Comparison of ENCODE assay signal across 8 cellular contexts in the genomic region with DNA sequence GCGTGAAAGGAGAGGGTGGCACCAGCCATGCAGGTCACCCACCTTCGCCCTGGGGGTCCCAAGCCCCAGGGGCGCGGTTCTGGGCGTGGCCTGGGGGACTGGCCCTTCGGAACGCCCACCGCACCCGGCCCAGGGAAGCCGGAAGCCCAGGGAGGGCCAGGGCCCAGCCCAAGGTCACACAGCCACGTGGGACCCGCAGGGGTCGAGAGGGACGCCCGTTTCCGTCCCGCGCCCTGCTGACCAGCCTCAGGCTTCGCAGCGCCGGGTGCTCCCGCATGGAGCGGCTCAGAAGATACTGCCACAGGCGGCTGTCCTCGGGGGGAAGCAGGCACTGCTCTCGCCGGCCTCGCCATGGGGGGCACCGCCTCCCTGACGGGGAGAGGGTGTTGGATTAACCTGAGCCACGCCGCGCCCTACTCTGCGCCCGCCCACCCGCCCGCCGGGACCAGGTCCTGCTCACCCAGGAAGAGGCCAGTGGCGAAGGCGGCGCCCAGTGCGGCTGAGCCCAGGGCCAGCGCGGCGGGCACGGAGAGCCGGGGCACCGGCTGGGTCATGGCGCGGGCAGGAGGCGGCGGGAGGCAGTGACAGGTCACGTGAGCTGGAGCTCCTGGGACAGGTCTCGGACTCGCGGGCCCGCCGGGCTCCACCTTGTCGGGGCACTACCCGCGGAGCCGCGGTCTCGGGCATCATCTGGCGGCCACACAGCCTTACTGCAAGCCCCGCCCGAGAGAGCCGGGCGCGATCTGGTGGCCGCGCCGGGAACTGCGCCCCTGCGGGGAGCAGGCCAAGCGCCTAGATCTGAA. TPM values are rescaled to one million over a fixed set of nuclear protein-coding genes. Genes with fewer than 3 reads are reported as not detected.
DNase-seq lines count a peak whose midpoint lies in the region; ATAC-seq and TF ChIP-seq lines count a peak whose summit lies in the region.

A gene (minus strand): TSS at position 583 of the 803 bp plus-strand sequence. CDS start 29 bp downstream, at position 554.

- peak; percentile 100 for TF ChIP-seq CTCF in CD8-positive, alpha-beta T cell (IDR thresholded peaks at IDR 0.05)
- peak; percentile 100 for TF ChIP-seq CTCF in lung (IDR thresholded peaks at IDR 0.05; ENCODE audit: control extremely low read depth, extremely low read depth)

- ATAC-seq in CD8-positive, alpha-beta T cell = peak; percentile 66
- peak; percentile 54 for ATAC-seq in GM19438 (IDR thresholded peaks at IDR 0.05; ENCODE audit: low read depth, unreplicated experiment)
- ATAC-seq in HG03571 (IDR thresholded peaks at IDR 0.05; ENCODE audit: unreplicated experiment) = peak; percentile 66
- ATAC-seq in activated CD8-positive, alpha-beta T cell treated with anti-CD3 and anti-CD28 coated beads, Interleukin-2, amount 10 ng/mL, durations not matched to agents 7 days and 5 days = peak; percentile 71
- ATAC-seq in lung (ENCODE audit: insufficient read depth, low FRiP score) = peak; percentile 87

- H3K27ac ChIP-seq in CD8-positive, alpha-beta T cell (ENCODE audit: low read depth, low read length) = peak within 1 kb of the TSS; percentile 52
- peak within 1 kb of the TSS; percentile 86 to 88 for H3K27ac ChIP-seq in lung (ENCODE audit: low read depth in 1 of 2, low read length in 1 of 2)

- WGBS in lung, 2 donors = 0 to 1% methylated on average over 41 to 76 of the region's 76 CpGs

- intact Hi-C loops in CD8-positive, alpha-beta T cell (cut with DNase I, micrococcal nuclease) = loop anchor here (1.0 to 10.0 kb wide), 11 partner anchors 47 to 1981 kb away; a partner anchor contains a TSS

- H3K4me1 Mint-ChIP-seq in CD8-positive, alpha-beta T cell (ENCODE audit: low read depth) = peaks cover 20% of the 10 kb centered on the region
- peaks cover 31% of the 10 kb centered on the region for H3K4me1 Mint-ChIP-seq in activated CD8-positive, alpha-beta T cell treated with anti-CD3 and anti-CD28 coated beads, Interleukin-2, amount 10 ng/mL, durations not matched to agents 7 days and 5 days (ENCODE audit: low read depth)

- peak within 1 kb of the TSS; percentile 68 for H3K4me3 ChIP-seq in CD8-positive, alpha-beta T cell (ENCODE audit: low read depth, low read length)
- peak within 1 kb of the TSS; percentile 73 for H3K4me3 ChIP-seq in lung

- CTCF ChIA-PET in CD8-positive, alpha-beta T cell (lab: Charles Lee) = interaction anchor here (0.6 to 8.8 kb wide), 21 partner anchors 9 to 991 kb away, joined by 3 to 229 read pairs (median 4); a partner anchor contains a TSS
- CTCF ChIA-PET in activated CD8-positive, alpha-beta T cell treated with anti-CD3 and anti-CD28 coated beads, Interleukin-2, amount 10 ng/mL, durations not matched to agents 7 days and 5 days (lab: Charles Lee) = interaction anchor here (0.5 to 12.8 kb wide), 44 partner anchors 11 to 1136 kb away, joined by 3 to 279 read pairs (median 3); a partner anchor contains a TSS

- H3K36me3 ChIP-seq in CD8-positive, alpha-beta T cell (ENCODE audit: insufficient read depth, low read length) = peaks cover 15% of the 10 kb centered on the region
- H3K36me3 ChIP-seq in lung (ENCODE audit: control insufficient read depth in 2 of 2, insufficient read depth in 2 of 2, low read length in 2 of 2) = peaks cover 12 to 15% of the 10 kb centered on the region in 2 donors

- peak within 1 kb of the TSS; percentile 82 for H3K4me3 Mint-ChIP-seq in CD8-positive, alpha-beta T cell
- H3K4me3 Mint-ChIP-seq in activated CD8-positive, alpha-beta T cell treated with anti-CD3 and anti-CD28 coated beads, Interleukin-2, amount 10 ng/mL, durations not matched to agents 7 days and 5 days = peak within 1 kb of the TSS; percentile 83

- POLR2A ChIA-PET in CD8-positive, alpha-beta T cell (lab: Charles Lee) = interaction anchor here (2.4 to 5.4 kb wide), 3 partner anchors 11 to 48 kb away, joined by 6 to 55 read pairs (median 16); a partner anchor contains a TSS
- POLR2A ChIA-PET in activated CD8-positive, alpha-beta T cell treated with anti-CD3 and anti-CD28 coated beads, Interleukin-2, amount 10 ng/mL, durations not matched to agents 7 days and 5 days (lab: Charles Lee) = interaction anchor here (0.6 to 5.8 kb wide), 3 partner anchors 24 to 141 kb away, joined by 3 to 61 read pairs (median 13); a partner anchor contains a TSS

- no peaks in the 10 kb centered on the region for H3K27me3 ChIP-seq in CD8-positive, alpha-beta T cell (ENCODE audit: insufficient read depth, low read length)
- H3K27me3 ChIP-seq in lung (ENCODE audit: control insufficient read depth, insufficient read depth) = no peaks in the 10 kb centered on the region

- H3K36me3 Mint-ChIP-seq in CD8-positive, alpha-beta T cell = peaks cover 24% of the 10 kb centered on the region
- peaks cover 32% of the 10 kb centered on the region for H3K36me3 Mint-ChIP-seq in activated CD8-positive, alpha-beta T cell treated with anti-CD3 and anti-CD28 coated beads, Interleukin-2, amount 10 ng/mL, durations not matched to agents 7 days and 5 days (ENCODE audit: low read depth)

- H3K27ac Mint-ChIP-seq in CD8-positive, alpha-beta T cell = peak within 1 kb of the TSS; percentile 80
- H3K27ac Mint-ChIP-seq in activated CD8-positive, alpha-beta T cell treated with anti-CD3 and anti-CD28 coated beads, Interleukin-2, amount 10 ng/mL, durations not matched to agents 7 days and 5 days = peak within 1 kb of the TSS; percentile 91

- no peaks in the 10 kb centered on the region for H3K9me3 ChIP-seq in CD8-positive, alpha-beta T cell (ENCODE audit: low read length)
- H3K9me3 ChIP-seq in lung (ENCODE audit: control insufficient read depth in 2 of 2, insufficient read depth in 1 of 2, low read length in 1 of 2) = no peaks in the 10 kb centered on the region

- peak; percentile 90 to 96 (median 92) for DNase-seq in CD8-positive, alpha-beta T cell
- DNase-seq in NCI-H82 treated with DMSO at 0.1 percent for 48 hours (lab: John Stamatoyannopoulos, UW; ENCODE audit: unreplicated experiment) (peak; percentile 72), ecto neural progenitor cell (ENCODE audit: low spot score) (peak; percentile 96), lung (ENCODE audit: low spot score) (peak; percentile 94)
- DNase-seq in activated CD8-positive, alpha-beta T cell treated with anti-CD3 and anti-CD28 coated beads, Interleukin-2, amount 10 ng/mL, durations not matched to agents 7 days and 5 days = peak; percentile 97
- DNase-seq in stimulated activated CD4-positive, alpha-beta T cell treated with anti-CD3 and anti-CD28 coated beads, TNF-alpha, amount 100 ng/mL, for 24 hours (ENCODE audit: low read depth in 3 of 3) = peak; percentile 87 to 95 (median 88)

- H3K9me3 Mint-ChIP-seq in CD8-positive, alpha-beta T cell = no peaks in the 10 kb centered on the region
- H3K9me3 Mint-ChIP-seq in activated CD8-positive, alpha-beta T cell treated with anti-CD3 and anti-CD28 coated beads, Interleukin-2, amount 10 ng/mL, durations not matched to agents 7 days and 5 days (ENCODE audit: insufficient read depth) = no peaks in the 10 kb centered on the region

- no peaks in the 10 kb centered on the region for H3K27me3 Mint-ChIP-seq in CD8-positive, alpha-beta T cell (ENCODE audit: low read depth)
- no peaks in the 10 kb centered on the region for H3K27me3 Mint-ChIP-seq in activated CD8-positive, alpha-beta T cell treated with anti-CD3 and anti-CD28 coated beads, Interleukin-2, amount 10 ng/mL, durations not matched to agents 7 days and 5 days (ENCODE audit: low read depth)

- H3K4me1 ChIP-seq in CD8-positive, alpha-beta T cell (ENCODE audit: insufficient read depth, low read length) = peaks cover 14% of the 10 kb centered on the region
- peaks cover 0 to 4% of the 10 kb centered on the region in 2 donors for H3K4me1 ChIP-seq in lung (ENCODE audit: control insufficient read depth in 2 of 2, insufficient read depth in 2 of 2, low read length in 2 of 2)

RNA-seq across cellular contexts. Expression of the gene that starts here (rescaled TPM):
- total RNA-seq in CD8-positive, alpha-beta T cell = 1 to 10 TPM; 7.6 to 7.9 TPM
- total RNA-seq in activated CD8-positive, alpha-beta T cell treated with anti-CD3 and anti-CD28 coated beads, Interleukin-2, amount 10 ng/mL, durations not matched to agents 7 days and 5 days = 10 to 100 TPM; 58.6 to 62.5 TPM
- total RNA-seq in lung = 10 to 100 TPM in 1 of 2 donors, 1 to 10 TPM in 1; 4.6 to 31.2 TPM
- 10 to 100 TPM; 27.6 to 64.1 TPM for polyA plus RNA-seq in lung

Comparison
In these comparisons a context has a peak if more than half of its experiments do, and no peak if none do; other contexts are left out.
1. Peak in every context shown above with its lines: DNase-seq, ATAC-seq, H3K4me3 ChIP-seq and H3K27ac ChIP-seq.